Comparison of ENCODE assay signal across 19 cellular contexts in the genomic region with DNA sequence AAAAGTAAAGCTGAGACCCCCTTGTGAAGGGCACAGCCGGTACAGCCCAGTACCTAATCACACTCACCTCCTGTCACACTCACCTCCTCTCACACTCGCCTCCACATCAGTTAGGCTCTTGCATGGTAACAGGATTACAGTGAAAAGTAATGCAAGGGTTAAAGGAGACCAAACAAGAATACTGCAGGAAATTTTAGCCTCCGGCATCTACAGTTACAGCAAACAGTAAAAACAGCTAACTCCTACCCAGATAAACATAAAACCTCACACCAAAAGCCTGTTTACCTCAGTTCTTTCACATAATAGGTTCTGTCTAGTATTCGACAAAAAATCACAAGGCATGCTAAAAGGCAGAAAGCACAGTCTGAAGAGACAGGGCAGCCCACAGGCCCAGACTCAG. TPM values are rescaled to one million over a fixed set of nuclear protein-coding genes. Genes with fewer than 3 reads are reported as not detected.
A peak's percentile ranks its signal among the peaks of the same experiment; 100 is the strongest.
DNase-seq lines count a peak whose midpoint lies in the region; ATAC-seq, FAIRE-seq and TF ChIP-seq lines count a peak whose summit lies in the region.
"Had no signal": no experiment of that assay in that cellular context is flagged by ENCODE, and none has a peak within 500 bp of the region (broad histone marks: within the 10 kb centered on the region; RNA-seq: fewer than 3 reads in every experiment).

No MANE protein-coding gene starts in this region.

- peaks cover 10% of the 10 kb centered on the region for H3F3A ChIP-seq in smooth muscle cell (ENCODE audit: low read depth)

- no peak overlapping the region for H4K91ac ChIP-seq in H1 (replicated peaks; ENCODE audit: insufficient read length, low read length)

- H3K79me1 ChIP-seq in H1 (ENCODE audit: low read depth, low read length) = no peaks in the 10 kb centered on the region; the same call in 1 of the 2 replicates

- no peaks in the 10 kb centered on the region; the same call in 1 of the 2 replicates for H3K23me2 ChIP-seq in H1 (ENCODE audit: low read depth, low read length)

- no peak overlapping the region for H2AK5ac ChIP-seq in H1 (ENCODE audit: low read depth, low read length)

- H4K8ac ChIP-seq in H1 (ENCODE audit: extremely low read depth, insufficient read depth, low read length) = no peak overlapping the region

- POLR2A ChIA-PET in H1 (lab: Charles Lee; ENCODE audit: partially characterized antibody) (interaction anchor here (1.4 kb wide), 1 partner anchor 13 kb away, joined by 4 read pairs; no protein-coding TSS in a partner anchor), T-cell (lab: Charles Lee) (no interaction called here)
- POLR2A ChIA-PET in activated CD4-positive, alpha-beta T cell treated with anti-CD3 and anti-CD28 coated beads, Interleukin-2, amount 10 ng/mL, durations not matched to agents 7 days and 5 days (lab: Charles Lee) = no interaction called here

- no peak overlapping the region for H3K27ac Mint-ChIP-seq in activated CD4-positive, alpha-beta T cell treated with anti-CD3 and anti-CD28 coated beads, Interleukin-2, amount 10 ng/mL, durations not matched to agents 7 days and 5 days
- no peak overlapping the region for H3K27ac Mint-ChIP-seq in T-cell
- H3K27ac Mint-ChIP-seq: B cell, GM23338, H9 had no signal

- peaks cover 4% of the 10 kb centered on the region for H3K4me1 Mint-ChIP-seq in activated CD4-positive, alpha-beta T cell treated with anti-CD3 and anti-CD28 coated beads, Interleukin-2, amount 10 ng/mL, durations not matched to agents 7 days and 5 days
- H3K4me1 Mint-ChIP-seq in T-cell = peaks cover 23 to 65% (median 51%) of the 10 kb centered on the region in 3 donors

- H3K9ac ChIP-seq in BLaER1 (no peak overlapping the region), H1 (replicated peaks in 1 of 4; ENCODE audit: extremely low read depth in 1 of 4, low read depth in 3 of 4, low read length in 3 of 4) (no peak overlapping the region), smooth muscle cell (ENCODE audit: low read depth) (peak overlapping the region; percentile 32)

- TF ChIP-seq RAD21 in H1 (IDR thresholded peaks at IDR 0.05 in 1 of 2, conservative IDR thresholded peaks at IDR 0.05 in 1 of 2; ENCODE audit: low read depth in 2 of 2, low read length in 2 of 2) = no peak

- no peak overlapping the region for H3K4me3 Mint-ChIP-seq in activated CD4-positive, alpha-beta T cell treated with anti-CD3 and anti-CD28 coated beads, Interleukin-2, amount 10 ng/mL, durations not matched to agents 7 days and 5 days
- no peak overlapping the region for H3K4me3 Mint-ChIP-seq in T-cell
- H3K4me3 Mint-ChIP-seq: B cell; CD4-positive, alpha-beta memory T cell; GM23338; H9 had no signal

- H3K23ac ChIP-seq in H1 (ENCODE audit: insufficient read length) = no peak overlapping the region

- no peak overlapping the region for H2BK20ac ChIP-seq in H1 (ENCODE audit: low read length)

- TF ChIP-seq CTCF in H1 (IDR thresholded peaks at IDR 0.05; ENCODE audit: control extremely low read depth in 1 of 3, insufficient read depth in 1 of 3, low read depth in 1 of 3, low read length in 3 of 3) (no peak), smooth muscle cell (IDR thresholded peaks at IDR 0.05; ENCODE audit: borderline replicate concordance, insufficient read depth, poor library complexity, severe bottlenecking) (no peak)

- TF ChIP-seq POLR2A in H1 (IDR thresholded peaks at IDR 0.05; ENCODE audit: control extremely low read depth in 1 of 2, low read depth in 2 of 2, low read length in 2 of 2) = no peak

- H2BK15ac ChIP-seq in H1 (ENCODE audit: low read length) = peak overlapping the region; percentile 21; the same call in 1 of the 2 replicates

- WGBS in H1 (ENCODE audit: extremely low coverage in 1 of 2, insufficient coverage in 1 of 2, insufficient read length in 1 of 2, insufficient replicate concordance in 2 of 2, low coverage in 1 of 2, low lambda C conversion rate in 2 of 2, missing lambda C conversion rate in 1 of 2), 2 experiments = 84% methylated on average over 4 of the region's 4 CpGs; no CpG with 5 or more reads in 1 of the 2 experiments
- 54% methylated on average over 4 of the region's 4 CpGs for WGBS in smooth muscle cell (ENCODE audit: low lambda C conversion rate)

- H3K9me3 ChIP-seq in BLaER1 (peaks cover 7% of the 10 kb centered on the region; the same call in 1 of the 2 replicates), H1 (ENCODE audit: insufficient read depth in 2 of 2, low read depth in 1 of 2, low read length in 1 of 2) (0 out of 4 replicates have a peak, but pooled peaks cover 0 to 2% of the 10 kb centered on the region in 2 experiments), smooth muscle cell (replicated peaks; ENCODE audit: low read depth) (no peaks in the 10 kb centered on the region)

- no peaks in the 10 kb centered on the region for H3K27me3 Mint-ChIP-seq in activated CD4-positive, alpha-beta T cell treated with anti-CD3 and anti-CD28 coated beads, Interleukin-2, amount 10 ng/mL, durations not matched to agents 7 days and 5 days
- no peaks in the 10 kb centered on the region for H3K27me3 Mint-ChIP-seq in T-cell
- H3K27me3 Mint-ChIP-seq: B cell; CD4-positive, alpha-beta memory T cell had no signal

- no peaks in the 10 kb centered on the region for H3K79me2 ChIP-seq in H1 (ENCODE audit: control insufficient read depth in 1 of 2, insufficient read depth in 2 of 2, low read length in 2 of 2)
- no peaks in the 10 kb centered on the region for H3K79me2 ChIP-seq in smooth muscle cell (ENCODE audit: low read depth)

- H3K18ac ChIP-seq in H1 (ENCODE audit: extremely low read depth, low read length) = no peak overlapping the region

- no peak overlapping the region for H3K56ac ChIP-seq in H1 (replicated peaks; ENCODE audit: insufficient read length, low read depth, low read length)

- H3K4me2 ChIP-seq in BLaER1 (peak overlapping the region; percentile 46; the same call in 1 of the 2 replicates), H1 (ENCODE audit: insufficient read depth in 1 of 2, low read depth in 2 of 2, low read length in 2 of 2) (no peak overlapping the region), smooth muscle cell (peak overlapping the region; percentile 5)
- H3K4me2 ChIP-seq: GM23338 had no signal

- CTCF ChIA-PET in H1 (lab: Charles Lee; ENCODE audit: partially characterized antibody) = interaction anchor here (0.8 to 2.1 kb wide), 5 partner anchors 11 to 173 kb away, joined by 3 to 9 read pairs (median 3); no protein-coding TSS in a partner anchor
- CTCF ChIA-PET in activated CD4-positive, alpha-beta T cell treated with anti-CD3 and anti-CD28 coated beads, Interleukin-2, amount 10 ng/mL, durations not matched to agents 7 days and 5 days (lab: Charles Lee) = interaction anchor here (0.6 to 1.1 kb wide), 3 partner anchors 8 to 37 kb away, joined by 3 to 5 read pairs (median 3); no protein-coding TSS in a partner anchor
- CTCF ChIA-PET in T-cell (lab: Charles Lee) = no interaction called here

- no peaks in the 10 kb centered on the region for H3K9me3 Mint-ChIP-seq in activated CD4-positive, alpha-beta T cell treated with anti-CD3 and anti-CD28 coated beads, Interleukin-2, amount 10 ng/mL, durations not matched to agents 7 days and 5 days
- H3K9me3 Mint-ChIP-seq in T-cell = no peaks in the 10 kb centered on the region
- H3K9me3 Mint-ChIP-seq: CD4-positive, alpha-beta memory T cell had no signal

- peaks cover 22% of the 10 kb centered on the region; the same call in 1 of the 2 replicates for H4K20me1 ChIP-seq in BLaER1
- H4K20me1 ChIP-seq in H1 (replicated peaks in 1 of 2; ENCODE audit: control insufficient read depth in 1 of 2, insufficient read depth in 2 of 2, low read length in 2 of 2) = no peaks in the 10 kb centered on the region
- peaks cover 2% of the 10 kb centered on the region for H4K20me1 ChIP-seq in smooth muscle cell (ENCODE audit: low read depth)

- FAIRE-seq in H1 (lab: Jason Lieb, UNC) = no peak
- FAIRE-seq: A204.1, D721Med, GM12892, HTR-8/SVneo had no signal

- H3K4ac ChIP-seq in H1 (replicated peaks; ENCODE audit: insufficient read length, low read depth, low read length) = no peak overlapping the region

- ATAC-seq in T-cell (replicated peaks in 1 of 4) (no peak), HG03280 (IDR thresholded peaks at IDR 0.05; ENCODE audit: unreplicated experiment) (no peak)
- ATAC-seq: GM23338 had no signal

- H2BK12ac ChIP-seq in H1 (ENCODE audit: low read depth, low read length) = no peak overlapping the region

- H3K27me3 ChIP-seq in BLaER1 (no peaks in the 10 kb centered on the region), H1 (replicated peaks in 1 of 4; ENCODE audit: control insufficient read depth in 3 of 4, extremely low read depth in 1 of 4, insufficient read depth in 3 of 4, low read length in 3 of 4) (no peaks in the 10 kb centered on the region), smooth muscle cell (ENCODE audit: low read depth) (no peaks in the 10 kb centered on the region)

- no peak for TF ChIP-seq EP300 in H1 (IDR thresholded peaks at IDR 0.05; ENCODE audit: borderline replicate concordance in 1 of 2, low read depth in 2 of 2, low read length in 2 of 2)

- DNase-seq in H1 (ENCODE audit: low read depth in 1 of 2, low spot score in 2 of 2) (no peak), left kidney (ENCODE audit: low read depth, low spot score) (peak; percentile 69), smooth muscle cell (lab: John Stamatoyannopoulos, UW; ENCODE audit: unreplicated experiment) (no peak), COR-L47 (lab: John Stamatoyannopoulos, UW) (no peak), T-cell (no peak)
- DNase-seq in activated CD4-positive, alpha-beta T cell treated with anti-CD3 and anti-CD28 coated beads, Interleukin-2, amount 10 ng/mL, durations not matched to agents 7 days and 5 days = no peak
- DNase-seq: CD4-positive, alpha-beta memory T cell; DND-41; GDM1; H9 had no signal

- H3K4me1 ChIP-seq in BLaER1 = peaks cover 11% of the 10 kb centered on the region
- peaks cover 5 to 15% (median 10%) of the 10 kb centered on the region in 4 experiments for H3K4me1 ChIP-seq in H1 (replicated peaks in 1 of 4; ENCODE audit: control insufficient read depth in 3 of 4, insufficient read depth in 4 of 4, low read length in 3 of 4)
- H3K4me1 ChIP-seq in smooth muscle cell (ENCODE audit: low read depth) = no peaks in the 10 kb centered on the region

- H3K27ac ChIP-seq in BLaER1 = no peak overlapping the region
- H3K27ac ChIP-seq in H1 (ENCODE audit: low read depth, low read length) = no peak overlapping the region
- peak overlapping the region; percentile 73 for H3K27ac ChIP-seq in smooth muscle cell (ENCODE audit: low read depth)
- H3K27ac ChIP-seq: C4-2B had no signal

- H2BK120ac ChIP-seq in H1 (replicated peaks; ENCODE audit: low read depth, low read length) = no peak overlapping the region

- no peaks in the 10 kb centered on the region for H3K36me3 ChIP-seq in BLaER1
- no peaks in the 10 kb centered on the region for H3K36me3 ChIP-seq in H1 (ENCODE audit: control insufficient read depth in 2 of 4, insufficient read depth in 4 of 4, low read length in 3 of 4)
- no peaks in the 10 kb centered on the region for H3K36me3 ChIP-seq in smooth muscle cell (ENCODE audit: low read depth)

- H3K36me3 Mint-ChIP-seq in activated CD4-positive, alpha-beta T cell treated with anti-CD3 and anti-CD28 coated beads, Interleukin-2, amount 10 ng/mL, durations not matched to agents 7 days and 5 days (ENCODE audit: low read depth) = no peaks in the 10 kb centered on the region
- peaks cover 6% of the 10 kb centered on the region for H3K36me3 Mint-ChIP-seq in T-cell

- no peak overlapping the region for H3K14ac ChIP-seq in H1 (ENCODE audit: insufficient read length)

- H4K5ac ChIP-seq in H1 (ENCODE audit: insufficient read length, low read depth, low read length) = no peak overlapping the region

- H2BK5ac ChIP-seq in H1 (ENCODE audit: low read depth, low read length) = no peak overlapping the region

- no peak overlapping the region for H2AFZ ChIP-seq in H1 (ENCODE audit: low read length)
- no peak overlapping the region for H2AFZ ChIP-seq in smooth muscle cell (ENCODE audit: low read depth)
- H2AFZ ChIP-seq: GM23338 had no signal

- H3K4me3 ChIP-seq in BLaER1 (no peak overlapping the region), H1 (ENCODE audit: extremely low read depth in 1 of 4, insufficient read depth in 2 of 4, low read depth in 3 of 4, low read length in 4 of 4) (no peak overlapping the region), smooth muscle cell (no peak overlapping the region)
- H3K4me3 ChIP-seq: GM23338 had no signal

RNA-seq across cellular contexts. Expression of a gene that starts 55.6 kb away (rescaled TPM):
- total RNA-seq in H1 (2021; fragmentation: NEBNext Ultra II Directional; extraction: Animal tissue kit (Norgen Biotek cat#: 25700)) = 14.0 and 14.4 TPM in 2 replicates
- polyA plus RNA-seq in H1 (2011; rRNA removed) (11.7 and 13.3 TPM in 2 replicates), smooth muscle cell (9.5 and 13.2 TPM in 2 replicates)
- polyA plus RNA-seq in H1 (2011; cell fraction: cytosol; rRNA removed) = 14.4 TPM
- 14.6 TPM for polyA plus RNA-seq in H1 (2011; cell fraction: nucleus; rRNA removed)
- polyA plus RNA-seq in H1 (2012, experiment 1 of 2) = 10.3 to 15.7 TPM (median 12.9 TPM) in 4 replicates
- polyA plus RNA-seq in H1 (2012, experiment 2 of 2) = 16.1 TPM
- 6.4 TPM for polyA plus RNA-seq in H1 (2013, experiment 1 of 2)
- 7.1 TPM for polyA plus RNA-seq in H1 (2013, experiment 2 of 2)
- polyA minus RNA-seq in H1 (2011; rRNA and poly(A)+ RNA removed) = 40.9 and 42.5 TPM in 2 replicates
- 8.9 TPM for polyA minus RNA-seq in H1 (2011; cell fraction: cytosol; rRNA and poly(A)+ RNA removed)
- polyA minus RNA-seq in H1 (2011; cell fraction: nucleus; rRNA and poly(A)+ RNA removed) = 51.6 TPM
- total RNA-seq in smooth muscle cell (9.6 and 14.2 TPM in 2 replicates), T-cell (10 to 100 TPM; 17.9 to 24.2 (median 20.3) TPM)
- 10 to 100 TPM; 17.2 to 17.5 TPM for total RNA-seq in activated CD4-positive, alpha-beta T cell treated with anti-CD3 and anti-CD28 coated beads, Interleukin-2, amount 10 ng/mL, durations not matched to agents 7 days and 5 days

RNA-seq across cellular contexts. Expression of a gene that starts 56.2 kb away (rescaled TPM):
- 61.3 and 62.8 TPM in 2 replicates for total RNA-seq in H1 (2021; fragmentation: NEBNext Ultra II Directional; extraction: Animal tissue kit (Norgen Biotek cat#: 25700))
- polyA plus RNA-seq in H1 (2011; rRNA removed) (49.2 and 56.6 TPM in 2 replicates), smooth muscle cell (25.0 and 26.1 TPM in 2 replicates)
- 50.9 TPM for polyA plus RNA-seq in H1 (2011; cell fraction: cytosol; rRNA removed)
- 34.2 TPM for polyA plus RNA-seq in H1 (2011; cell fraction: nucleus; rRNA removed)
- 51.0 to 69.7 TPM (median 53.0 TPM) in 4 replicates for polyA plus RNA-seq in H1 (2012, experiment 1 of 2)
- polyA plus RNA-seq in H1 (2012, experiment 2 of 2) = 48.4 TPM
- 34.7 TPM for polyA plus RNA-seq in H1 (2013, experiment 1 of 2)
- polyA plus RNA-seq in H1 (2013, experiment 2 of 2) = 36.1 TPM
- polyA minus RNA-seq in H1 (2011; rRNA and poly(A)+ RNA removed) = 46.9 and 49.6 TPM in 2 replicates
- 24.0 TPM for polyA minus RNA-seq in H1 (2011; cell fraction: cytosol; rRNA and poly(A)+ RNA removed)
- polyA minus RNA-seq in H1 (2011; cell fraction: nucleus; rRNA and poly(A)+ RNA removed) = 17.9 TPM
- total RNA-seq in smooth muscle cell (16.1 and 27.1 TPM in 2 replicates), T-cell (10 to 100 TPM; 17.7 to 25.6 (median 20.4) TPM)
- total RNA-seq in activated CD4-positive, alpha-beta T cell treated with anti-CD3 and anti-CD28 coated beads, Interleukin-2, amount 10 ng/mL, durations not matched to agents 7 days and 5 days = 10 to 100 TPM; 30.8 to 31.4 TPM

Comparison
In these comparisons a context has a peak if more than half of its experiments do, and no peak if none do; other contexts are left out.
1. H3K4me2 ChIP-seq: peak in BLaER1 (single experiment) and smooth muscle cell (single experiment); none in H1 (0 of 2).
2. CTCF ChIA-PET loops: an anchor here in H1 (0.8 to 2.1 kb wide) and activated CD4-positive, alpha-beta T cell treated with anti-CD3 and anti-CD28 coated beads, Interleukin-2, amount 10 ng/mL, durations not matched to agents 7 days and 5 days (0.6 to 1.1 kb wide); none called in T-cell.